ENCODE assay signal across 13 cellular contexts in genomic region chr6:106134906-106135634, GRCh38. TPM values are rescaled to one million over a fixed set of nuclear protein-coding genes. Genes with fewer than 3 reads are reported as not detected.
DNase-seq lines count a peak whose midpoint lies in the region; TF ChIP-seq lines count a peak whose summit lies in the region.
"Had no signal": no experiment of that assay in that cellular context is flagged by ENCODE, and none has a peak within 500 bp of the region (broad histone marks: within the 10 kb centered on the region; RNA-seq: fewer than 3 reads in every experiment).

No MANE protein-coding gene starts in this region.

- H3K27me3 Mint-ChIP-seq in activated naive CD4-positive, alpha-beta T cell treated with anti-CD3 and anti-CD28 coated beads for 36 hours (ENCODE audit: low read depth) = no peaks in the 10 kb centered on the region
- H3K27me3 Mint-ChIP-seq: activated naive CD8-positive, alpha-beta T cell treated with anti-CD3 and anti-CD28 coated beads, Interleukin-2, amount 10 ng/mL, durations not matched to agents 7 days and 5 days; CD4-positive, alpha-beta memory T cell; memory B cell had no signal

- POLR2A ChIA-PET in RWPE1 (lab: Yijun Ruan, JAX; ENCODE audit: low non-redundant PET) = no interaction called here

- no peak for TF ChIP-seq CTCF in RWPE1 (conservative IDR thresholded peaks at IDR 0.05; ENCODE audit: low read depth)
- no peak for TF ChIP-seq CTCF in fibroblast of mammary gland (conservative IDR thresholded peaks at IDR 0.05; ENCODE audit: control insufficient read depth, insufficient read depth, low read depth, low read length)

- peaks cover 2% of the 10 kb centered on the region for H3K4me1 Mint-ChIP-seq in activated naive CD4-positive, alpha-beta T cell treated with anti-CD3 and anti-CD28 coated beads for 36 hours (ENCODE audit: low read depth)

- no peaks in the 10 kb centered on the region for H3K9me3 Mint-ChIP-seq in activated naive CD4-positive, alpha-beta T cell treated with anti-CD3 and anti-CD28 coated beads for 36 hours
- H3K9me3 Mint-ChIP-seq: activated naive CD8-positive, alpha-beta T cell treated with anti-CD3 and anti-CD28 coated beads, Interleukin-2, amount 10 ng/mL, durations not matched to agents 7 days and 5 days; memory B cell had no signal

- intact Hi-C loops in activated naive CD4-positive, alpha-beta T cell treated with anti-CD3 and anti-CD28 coated beads for 36 hours (cut with micrococcal nuclease) = no loop called here

- DNase-seq in stimulated activated CD4-positive, alpha-beta T cell treated with anti-CD3 and anti-CD28 coated beads, Interleukin-15, amount 100 ng/mL, for 24 hours = peak; percentile 35
- DNase-seq in stimulated activated CD4-positive, alpha-beta T cell treated with anti-CD3 and anti-CD28 coated beads, Interleukin-2, amount 100 ng/mL, for 24 hours = no peak
- DNase-seq in RWPE1 (ENCODE audit: low spot score) (peak; percentile 22), fibroblast of mammary gland (ENCODE audit: low read depth) (peak; percentile 63), NCI-H1048 (lab: John Stamatoyannopoulos, UW) (no peak), NCI-H2171 treated with DMSO at 0.1 percent for 48 hours (lab: John Stamatoyannopoulos, UW) (no peak), NCI-H446 treated with DMSO at 0.1 percent for 48 hours (lab: John Stamatoyannopoulos, UW) (no peak)
- DNase-seq in activated naive CD4-positive, alpha-beta T cell treated with anti-CD3 and anti-CD28 coated beads for 36 hours = no peak
- DNase-seq: activated naive CD8-positive, alpha-beta T cell treated with anti-CD3 and anti-CD28 coated beads, Interleukin-2, amount 10 ng/mL, durations not matched to agents 7 days and 5 days; CD4-positive, alpha-beta memory T cell; NCI-H2227 treated with DMSO at 0.1 percent for 48 hours; spleen had no signal

- no peaks in the 10 kb centered on the region for H3K36me3 Mint-ChIP-seq in activated naive CD4-positive, alpha-beta T cell treated with anti-CD3 and anti-CD28 coated beads for 36 hours (ENCODE audit: low read depth)
- H3K36me3 Mint-ChIP-seq: activated naive CD8-positive, alpha-beta T cell treated with anti-CD3 and anti-CD28 coated beads, Interleukin-2, amount 10 ng/mL, durations not matched to agents 7 days and 5 days; CD4-positive, alpha-beta memory T cell; memory B cell had no signal

- no peak overlapping the region for H3K27ac Mint-ChIP-seq in activated naive CD4-positive, alpha-beta T cell treated with anti-CD3 and anti-CD28 coated beads for 36 hours
- H3K27ac Mint-ChIP-seq: activated naive CD8-positive, alpha-beta T cell treated with anti-CD3 and anti-CD28 coated beads, Interleukin-2, amount 10 ng/mL, durations not matched to agents 7 days and 5 days; memory B cell had no signal

- no peak overlapping the region for H3K4me3 ChIP-seq in fibroblast of mammary gland (ENCODE audit: control insufficient read depth, low read depth, low read length)
- H3K4me3 ChIP-seq: spleen had no signal

- H3K27ac ChIP-seq in RWPE1 = peak overlapping the region; percentile 50
- H3K27ac ChIP-seq: spleen had no signal

- CTCF ChIA-PET in RWPE1 (lab: Yijun Ruan, JAX) = interaction anchor here (0.6 kb wide), 1 partner anchor 58 kb away, joined by 3 read pairs; no protein-coding TSS in a partner anchor
- CTCF ChIA-PET in activated naive CD4-positive, alpha-beta T cell treated with anti-CD3 and anti-CD28 coated beads for 36 hours (lab: Charles Lee) = interaction anchor here (0.6 to 1.1 kb wide), 2 partner anchors 11 kb away, joined by 3 to 4 read pairs; no protein-coding TSS in a partner anchor

- H3K4me3 Mint-ChIP-seq in activated naive CD4-positive, alpha-beta T cell treated with anti-CD3 and anti-CD28 coated beads for 36 hours = no peak overlapping the region
- H3K4me3 Mint-ChIP-seq: activated naive CD8-positive, alpha-beta T cell treated with anti-CD3 and anti-CD28 coated beads, Interleukin-2, amount 10 ng/mL, durations not matched to agents 7 days and 5 days; CD4-positive, alpha-beta memory T cell; memory B cell had no signal

RNA-seq across cellular contexts. Expression of gene PRDM1, which starts 48.9 kb away (rescaled TPM):
- 1 to 10 TPM; 3.4 to 4.0 TPM for total RNA-seq in activated naive CD4-positive, alpha-beta T cell treated with anti-CD3 and anti-CD28 coated beads for 36 hours

Comparison
In these comparisons a context has a peak if more than half of its experiments do, and no peak if none do; other contexts are left out.
1. DNase-seq: peak in stimulated activated CD4-positive, alpha-beta T cell treated with anti-CD3 and anti-CD28 coated beads, Interleukin-15, amount 100 ng/mL, for 24 hours (single experiment), RWPE1 (single experiment) and fibroblast of mammary gland (single experiment); none in stimulated activated CD4-positive, alpha-beta T cell treated with anti-CD3 and anti-CD28 coated beads, Interleukin-2, amount 100 ng/mL, for 24 hours (0 of 2), NCI-H1048 (single experiment), NCI-H2171 treated with DMSO at 0.1 percent for 48 hours (single experiment), NCI-H446 treated with DMSO at 0.1 percent for 48 hours (single experiment) and activated naive CD4-positive, alpha-beta T cell treated with anti-CD3 and anti-CD28 coated beads for 36 hours (single experiment).